Comparison of ENCODE assay signal across 8 cellular contexts in genomic region chr22:36481393-36482168, GRCh38. TPM values are rescaled to one million over a fixed set of nuclear protein-coding genes. Genes with fewer than 3 reads are reported as not detected.
A peak's percentile ranks its signal among the peaks of the same experiment; 100 is the strongest.
DNase-seq lines count a peak whose midpoint lies in the region; ATAC-seq and TF ChIP-seq lines count a peak whose summit lies in the region.

Gene TXN2, minus strand, starts transcription at chr22:36481640. Its CDS starts 803 bp downstream, at chr22:36480837.

- TF ChIP-seq CTCF in Loucy (conservative IDR thresholded peaks at IDR 0.05; ENCODE audit: low read length) (no peak), fibroblast of mammary gland (conservative IDR thresholded peaks at IDR 0.05; ENCODE audit: control insufficient read depth, insufficient read depth, low read depth, low read length) (no peak)

- DNase-seq in Daoy (ENCODE audit: low read depth) (peak; percentile 98), H4 (ENCODE audit: low spot score) (peak; percentile 90), fibroblast of mammary gland (ENCODE audit: low read depth) (peak; percentile 94)
- DNase-seq in activated T-helper 9 cell treated with anti-CD3 and anti-CD28 coated beads, Interleukin-2, amount 50 U/mL, for 16 hours (ENCODE audit: low read depth) = peak; percentile 89
- DNase-seq in natural killer cell treated with Interleukin-12 subunit alpha and Interleukin-12 subunit beta and Interleukin-15 and Interleukin-18, amount 100 ng/mL, for 72 hours (ENCODE audit: low spot score) = peak; percentile 97
- DNase-seq in stimulated activated naive CD8-positive, alpha-beta T cell treated with anti-CD3 and anti-CD28 coated beads, Interleukin-15, Interleukin-2, amounts not matched to agents 100 U/mL and 50 U/mL, for 24 hours = peak; percentile 97

- no peaks in the 10 kb centered on the region for H3K9me3 Mint-ChIP-seq in natural killer cell treated with Interleukin-12 subunit alpha and Interleukin-12 subunit beta and Interleukin-15 and Interleukin-18, amount 100 ng/mL, for 72 hours

- peak within 1 kb of the TSS; percentile 81 for H3K4me2 ChIP-seq in Loucy (ENCODE audit: low read depth, low read length, poor library complexity, severe bottlenecking)

- H3F3A ChIP-seq in Loucy (ENCODE audit: low read depth) = peaks cover 3% of the 10 kb centered on the region; the same call in 1 of the 2 replicates

- peak; percentile 94 to 96 for ATAC-seq in natural killer cell treated with Interleukin-12 subunit alpha and Interleukin-12 subunit beta and Interleukin-15 and Interleukin-18, amount 100 ng/mL, for 72 hours
- peak; percentile 94 for ATAC-seq in stimulated activated naive CD8-positive, alpha-beta T cell treated with anti-CD3 and anti-CD28 coated beads, Interleukin-15, Interleukin-2, amounts not matched to agents 100 U/mL and 50 U/mL, for 24 hours

- peaks cover 5% of the 10 kb centered on the region for H3K36me3 Mint-ChIP-seq in natural killer cell treated with Interleukin-12 subunit alpha and Interleukin-12 subunit beta and Interleukin-15 and Interleukin-18, amount 100 ng/mL, for 72 hours

- peaks cover 8% of the 10 kb centered on the region; the same call in 1 of the 2 replicates for H3K36me3 ChIP-seq in Loucy (ENCODE audit: insufficient read depth, low read length)

- peak within 1 kb of the TSS; percentile 93 for H3K4me3 Mint-ChIP-seq in natural killer cell treated with Interleukin-12 subunit alpha and Interleukin-12 subunit beta and Interleukin-15 and Interleukin-18, amount 100 ng/mL, for 72 hours

- H4K20me1 ChIP-seq in Loucy (ENCODE audit: insufficient read depth, low read length, poor library complexity, severe bottlenecking) = no peaks in the 10 kb centered on the region

- H3K4me3 ChIP-seq in Loucy (ENCODE audit: low read length, poor library complexity, severe bottlenecking) = peak within 1 kb of the TSS; percentile 89
- peak within 1 kb of the TSS; percentile 85 for H3K4me3 ChIP-seq in fibroblast of mammary gland (ENCODE audit: control insufficient read depth, low read depth, low read length)

- H3K27ac Mint-ChIP-seq in natural killer cell treated with Interleukin-12 subunit alpha and Interleukin-12 subunit beta and Interleukin-15 and Interleukin-18, amount 100 ng/mL, for 72 hours = peak within 1 kb of the TSS; percentile 87 to 94

- H3K27me3 ChIP-seq in Loucy (ENCODE audit: insufficient read depth, low read length, poor library complexity, severe bottlenecking) = no peaks in the 10 kb centered on the region

- no peaks in the 10 kb centered on the region for H3K9me2 ChIP-seq in Loucy (replicated peaks; ENCODE audit: low read depth, low read length)

- H3K79me2 ChIP-seq in Loucy (ENCODE audit: insufficient read depth, low read length) = peaks cover 38% of the 10 kb centered on the region

- peak; percentile 95 for TF ChIP-seq POLR2A in Raji (IDR thresholded peaks at IDR 0.05; ENCODE audit: insufficient read depth, low read depth, low read length)

- no peaks in the 10 kb centered on the region for H3K9me3 ChIP-seq in Loucy (ENCODE audit: insufficient read depth, low read depth, low read length)

- H2AFZ ChIP-seq in Loucy (ENCODE audit: low read length) = peak within 1 kb of the TSS; percentile 71

- H3K4me1 Mint-ChIP-seq in natural killer cell treated with Interleukin-12 subunit alpha and Interleukin-12 subunit beta and Interleukin-15 and Interleukin-18, amount 100 ng/mL, for 72 hours (ENCODE audit: low read depth in 2 of 2) = peaks cover 18% of the 10 kb centered on the region in 2 donors

- H3K27me3 Mint-ChIP-seq in natural killer cell treated with Interleukin-12 subunit alpha and Interleukin-12 subunit beta and Interleukin-15 and Interleukin-18, amount 100 ng/mL, for 72 hours = no peaks in the 10 kb centered on the region

- H3K9ac ChIP-seq in Loucy (ENCODE audit: low read depth, low read length, poor library complexity, severe bottlenecking) = peak within 1 kb of the TSS; percentile 93

- H3K4me1 ChIP-seq in Loucy (ENCODE audit: insufficient read depth, low read length, poor library complexity, severe bottlenecking) = peaks cover 18% of the 10 kb centered on the region

RNA-seq across cellular contexts. Expression of gene TXN2, which starts in this region (rescaled TPM):
- 13.8 and 17.0 TPM in 2 replicates for total RNA-seq in Daoy (2014; rRNA removed; shearing (Covaris generic))
- total RNA-seq in H4 (2014; rRNA removed; shearing (Covaris generic)) = 13.6 and 15.6 TPM in 2 replicates
- total RNA-seq in natural killer cell treated with Interleukin-12 subunit alpha and Interleukin-12 subunit beta and Interleukin-15 and Interleukin-18, amount 100 ng/mL, for 72 hours = 10 to 100 TPM; 67.5 to 96.7 TPM

Comparison
In these comparisons a context has a peak if more than half of its experiments do, and no peak if none do; other contexts are left out.
1. Peak in every context shown above with its lines: DNase-seq, ATAC-seq and H3K4me3 ChIP-seq.